Comparison of ENCODE assay signal across 8 cellular contexts in genomic region chrX:55716937-55717336, GRCh38. TPM values are rescaled to one million over a fixed set of nuclear protein-coding genes. Genes with fewer than 3 reads are reported as not detected.
DNase-seq lines count a peak whose midpoint lies in the region; ATAC-seq and TF ChIP-seq lines count a peak whose summit lies in the region.

No MANE protein-coding gene starts in this region.

- in situ Hi-C loops in astrocyte of the spinal cord (cut with HindIII; ENCODE audit: low sequenced_read_pairs), result no loop called here

- no peaks in the 10 kb centered on the region for H3K9me3 ChIP-seq in heart left ventricle
- no peaks in the 10 kb centered on the region for H3K9me3 ChIP-seq in mesodermal cell (ENCODE audit: control insufficient read depth, low read length)
- no peaks in the 10 kb centered on the region for H3K9me3 ChIP-seq in uterus

- DNase-seq in heart left ventricle (no peak), cardiac septum (ENCODE audit: low spot score) (no peak), astrocyte of the spinal cord (ENCODE audit: low read depth, low spot score) (no peak), uterus (no peak), NCI-H2081 treated with DMSO at 0.1 percent for 48 hours (lab: John Stamatoyannopoulos, UW) (no peak), HPDE6-E6E7 (ENCODE audit: extremely low spot score) (no peak)
- DNase-seq in stimulated activated CD4-positive, alpha-beta T cell treated with anti-CD3 and anti-CD28 coated beads, Interleukin-12 subunit alpha, Interleukin-12 subunit beta, amount 100 ng/mL, for 4 hours, result no peak

- no peaks in the 10 kb centered on the region for H3K27me3 ChIP-seq in heart left ventricle
- no peaks in the 10 kb centered on the region for H3K27me3 ChIP-seq in uterus

- H3K36me3 ChIP-seq in heart left ventricle (peaks cover 0 to 27% (median 11%) of the 10 kb centered on the region in 9 donors), mesodermal cell (ENCODE audit: control insufficient read depth, insufficient read depth, low read length) (peaks cover 13% of the 10 kb centered on the region), uterus (no peaks in the 10 kb centered on the region)

- H3K4me1 ChIP-seq in heart left ventricle (peaks cover 0 to 21% (median 2%) of the 10 kb centered on the region in 12 donors), mesodermal cell (ENCODE audit: control insufficient read depth, insufficient read depth, low read length, poor library complexity, severe bottlenecking) (peaks cover 3% of the 10 kb centered on the region), uterus (no peaks in the 10 kb centered on the region)

- peak overlapping the region in 11 of 12 donors; percentile 40 to 89 (median 85) for H3K27ac ChIP-seq in heart left ventricle
- H3K27ac ChIP-seq in mesodermal cell (ENCODE audit: low read depth, low read length, severe bottlenecking), result no peak overlapping the region
- peak overlapping the region; percentile 82 to 89 for H3K27ac ChIP-seq in uterus

- no peak for ATAC-seq in heart left ventricle

- intact Hi-C loops in heart left ventricle (cut with DNase I), result loop anchor here in 2 of 10 donors (5.0 to 10.0 kb wide), 4 partner anchors 190 to 582 kb away; partner anchors contain the start of gene KLF8 (in 1 of the 2)
- intact Hi-C loops in cardiac septum (cut with DNase I), result loop anchor here (10.0 kb wide), 1 partner anchor 518 kb away; the partner anchor contains the start of gene KLF8
- intact Hi-C loops in uterus (cut with DNase I; ENCODE audit: low total_unique reads), result no loop called here

- H3K4me3 ChIP-seq in heart left ventricle, result peak overlapping the region in 9 of 12 donors; percentile 61 to 99 (median 72)
- H3K4me3 ChIP-seq in astrocyte of the spinal cord (ENCODE audit: low read depth, low read length), result peak overlapping the region; percentile 78
- H3K4me3 ChIP-seq in mesodermal cell (ENCODE audit: extremely low read depth, insufficient read depth, low read length, poor library complexity, severe bottlenecking), result peak overlapping the region; percentile 6
- H3K4me3 ChIP-seq in uterus, result peak overlapping the region; percentile 26 to 71

- WGBS in heart left ventricle, 4 donors, result 41 to 80% (median 55%) methylated on average over 3 of the region's 3 CpGs
- WGBS in mesodermal cell (ENCODE audit: insufficient coverage in 2 of 2), 2 experiments, result 100% methylated on average over 1 of the region's 3 CpGs; no CpG with 5 or more reads in 1 of the 2 experiments

- TF ChIP-seq CTCF in heart left ventricle (IDR thresholded peaks at IDR 0.05) (no peak), astrocyte of the spinal cord (IDR thresholded peaks at IDR 0.05; ENCODE audit: low read depth, low read length) (no peak), uterus (IDR thresholded peaks at IDR 0.05) (no peak)

- TF ChIP-seq POLR2A in heart left ventricle (IDR thresholded peaks at IDR 0.05) (no peak), uterus (IDR thresholded peaks at IDR 0.05) (no peak)

RNA-seq across cellular contexts. Expression of gene RRAGB, which starts 0.6 kb away (rescaled TPM):
- 10 to 100 TPM in 5 of 9 donors, 1 to 10 TPM in 4; 8.1 to 16.1 (median 11.5) TPM for total RNA-seq in heart left ventricle
- polyA plus RNA-seq in heart left ventricle, result 10 to 100 TPM; 11.3 to 13.6 TPM
- total RNA-seq in cardiac septum, result 11.9 TPM
- 16.1 TPM for polyA plus RNA-seq in mesodermal cell (2013, experiment 1 of 2)
- polyA plus RNA-seq in mesodermal cell (2013, experiment 2 of 2), result 15.2 TPM
- total RNA-seq in uterus, result 10 to 100 TPM; 25.9 to 48.8 (median 42.2) TPM

Comparison
In these comparisons a context has a peak if more than half of its experiments do, and no peak if none do; other contexts are left out.
1. H3K4me3 ChIP-seq: peak in every context shown above with its lines; median percentile 78 in astrocyte of the spinal cord; 72 in heart left ventricle; 48 in uterus; 6 in mesodermal cell.